ENCODE assay signal across 16 cellular contexts in the genomic region with DNA sequence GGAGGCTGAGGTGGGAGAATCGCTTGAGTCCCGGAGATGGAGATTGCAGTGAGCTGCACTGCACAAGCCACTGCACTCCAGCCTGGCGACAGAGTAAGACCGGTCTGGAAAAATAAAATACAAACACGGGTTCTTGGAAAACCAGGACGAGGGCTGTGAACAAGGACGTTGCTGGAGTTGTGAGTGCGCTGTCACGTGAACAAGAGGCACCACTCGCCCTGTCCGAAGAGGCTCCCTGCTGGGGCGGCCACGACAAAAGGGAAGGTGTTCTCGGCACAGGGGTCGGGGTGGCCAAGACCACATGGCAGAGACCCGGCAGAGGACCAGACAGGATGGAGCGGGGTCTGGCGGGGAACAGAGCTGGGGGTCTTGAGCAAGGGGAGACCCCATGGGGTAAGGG. TPM values are rescaled to one million over a fixed set of nuclear protein-coding genes. Genes with fewer than 3 reads are reported as not detected.
DNase-seq lines count a peak whose midpoint lies in the region; ATAC-seq and TF ChIP-seq lines count a peak whose summit lies in the region.
"Had no signal": no experiment of that assay in that cellular context is flagged by ENCODE, and none has a peak within 500 bp of the region (broad histone marks: within the 10 kb centered on the region; RNA-seq: fewer than 3 reads in every experiment).

No MANE protein-coding gene starts in this region.

- H3K9me3 ChIP-seq in PC-3 (ENCODE audit: low read length) (no peaks in the 10 kb centered on the region), lower lobe of right lung (no peaks in the 10 kb centered on the region), subcutaneous abdominal adipose tissue (ENCODE audit: control insufficient read depth in 5 of 5, low read length in 5 of 5) (no peaks in the 10 kb centered on the region), osteoblast (ENCODE audit: low read depth, low read length) (no peaks in the 10 kb centered on the region)
- H3K9me3 ChIP-seq: mucosa of descending colon, prostate gland had no signal

- TF ChIP-seq CTCF in PC-3 (conservative IDR thresholded peaks at IDR 0.05; ENCODE audit: low read depth, low read length) (no peak), lower lobe of right lung (IDR thresholded peaks at IDR 0.05) (no peak), osteoblast (IDR thresholded peaks at IDR 0.05; ENCODE audit: extremely low read depth, low read depth, low read length) (no peak)

- H3K4me1 ChIP-seq in PC-3 (ENCODE audit: insufficient read depth, low read length) (peaks cover 16% of the 10 kb centered on the region), lower lobe of right lung (peaks cover 55% of the 10 kb centered on the region), subcutaneous abdominal adipose tissue (ENCODE audit: control insufficient read depth in 5 of 5, insufficient read depth in 5 of 5, low read length in 5 of 5) (peaks cover 0 to 54% (median 50%) of the 10 kb centered on the region in 5 donors), osteoblast (ENCODE audit: insufficient read depth, low read length) (peaks cover 13% of the 10 kb centered on the region)

- no peaks in the 10 kb centered on the region for H3K9me3 Mint-ChIP-seq in activated CD4-positive, alpha-beta T cell treated with anti-CD3 and anti-CD28 coated beads, Interleukin-2, amount 10 ng/mL, durations not matched to agents 7 days and 5 days
- H3K9me3 Mint-ChIP-seq: activated naive CD8-positive, alpha-beta T cell treated with anti-CD3 and anti-CD28 coated beads for 36 hours; endodermal cell had no signal

- no TSS peak for BruUV-seq in PC-3 (replicated peaks; lab: Mats Ljungman, UMichigan)

- H3K4me1 Mint-ChIP-seq in activated CD4-positive, alpha-beta T cell treated with anti-CD3 and anti-CD28 coated beads, Interleukin-2, amount 10 ng/mL, durations not matched to agents 7 days and 5 days: peaks cover 22% of the 10 kb centered on the region

- H3K27ac Mint-ChIP-seq in activated CD4-positive, alpha-beta T cell treated with anti-CD3 and anti-CD28 coated beads, Interleukin-2, amount 10 ng/mL, durations not matched to agents 7 days and 5 days: peak overlapping the region; percentile 62
- H3K27ac Mint-ChIP-seq: activated naive CD8-positive, alpha-beta T cell treated with anti-CD3 and anti-CD28 coated beads for 36 hours; endodermal cell had no signal

- H3K27ac ChIP-seq in PC-3 (ENCODE audit: low read length): 0 out of 2 replicates have a peak overlapping the region, but pooled peaks have one; percentile 80
- H3K27ac ChIP-seq in lower lobe of right lung: peak overlapping the region; percentile 92
- peak overlapping the region; percentile 78 for H3K27ac ChIP-seq in subcutaneous abdominal adipose tissue (ENCODE audit: low read depth, low read length)
- no peak overlapping the region for H3K27ac ChIP-seq in osteoblast (ENCODE audit: low read depth, low read length)

- H3F3A ChIP-seq in PC-3 (ENCODE audit: low read length, unreplicated experiment): no peaks in the 10 kb centered on the region

- H3K27me3 Mint-ChIP-seq in activated CD4-positive, alpha-beta T cell treated with anti-CD3 and anti-CD28 coated beads, Interleukin-2, amount 10 ng/mL, durations not matched to agents 7 days and 5 days: no peaks in the 10 kb centered on the region
- H3K27me3 Mint-ChIP-seq: activated naive CD8-positive, alpha-beta T cell treated with anti-CD3 and anti-CD28 coated beads for 36 hours had no signal

- no peak overlapping the region for H3K4me3 ChIP-seq in PC-3 (ENCODE audit: low read length)
- peak overlapping the region; percentile 52 for H3K4me3 ChIP-seq in lower lobe of right lung
- H3K4me3 ChIP-seq in subcutaneous abdominal adipose tissue (ENCODE audit: low read depth in 1 of 5, low read length in 5 of 5): no peak overlapping the region
- no peak overlapping the region for H3K4me3 ChIP-seq in osteoblast (ENCODE audit: insufficient read depth, low read length)
- H3K4me3 ChIP-seq: cardiac muscle cell, mucosa of descending colon had no signal

- CTCF ChIA-PET in activated CD4-positive, alpha-beta T cell treated with anti-CD3 and anti-CD28 coated beads, Interleukin-2, amount 10 ng/mL, durations not matched to agents 7 days and 5 days (lab: Charles Lee): interaction anchor here (0.6 to 1.0 kb wide), 2 partner anchors 24 to 81 kb away, joined by 3 read pairs; no protein-coding TSS in a partner anchor
- CTCF ChIA-PET in PC-3 (lab: Charles Lee): no interaction called here

- no peaks in the 10 kb centered on the region for H3K36me3 Mint-ChIP-seq in activated CD4-positive, alpha-beta T cell treated with anti-CD3 and anti-CD28 coated beads, Interleukin-2, amount 10 ng/mL, durations not matched to agents 7 days and 5 days (ENCODE audit: low read depth)
- H3K36me3 Mint-ChIP-seq: activated naive CD8-positive, alpha-beta T cell treated with anti-CD3 and anti-CD28 coated beads for 36 hours had no signal

- no peaks in the 10 kb centered on the region for H3K79me2 ChIP-seq in PC-3 (ENCODE audit: low read length)
- H3K79me2 ChIP-seq in osteoblast (ENCODE audit: insufficient read depth, low read length): no peaks in the 10 kb centered on the region

- H3K9ac ChIP-seq in PC-3 (ENCODE audit: low read length) (no peak overlapping the region), subcutaneous abdominal adipose tissue (ENCODE audit: low read length in 5 of 5) (peak overlapping the region in 4 of 5 donors; percentile 77 to 80 (median 78))

- DNase-seq in activated CD4-positive, alpha-beta T cell treated with anti-CD3 and anti-CD28 coated beads, Interleukin-2, amount 10 ng/mL, durations not matched to agents 7 days and 5 days: no peak
- DNase-seq in activated CD4-positive, alpha-beta T cell treated with anti-CD3 and anti-CD28 coated beads for 1 hour: no peak
- DNase-seq in PC-3: no peak
- DNase-seq in lower lobe of right lung: no peak
- DNase-seq in HUDEP-2 (lab: John Stamatoyannopoulos, UW; ENCODE audit: unreplicated experiment in 76 of 76): no peak
- no peak for DNase-seq in osteoblast (ENCODE audit: insufficient read length, low spot score, missing footprints)
- DNase-seq: activated naive CD8-positive, alpha-beta T cell treated with anti-CD3 and anti-CD28 coated beads for 36 hours; endodermal cell; GDM1; mucosa of descending colon; NCI-H2227 treated with DMSO at 0.1 percent for 48 hours; stimulated activated CD4-positive, alpha-beta T cell treated with anti-CD3 and anti-CD28 coated beads, Interleukin-1b, Interleukin-23, amount 100 ng/mL, for 48 hours had no signal

- H3K4me2 ChIP-seq in PC-3 (ENCODE audit: low read length) (no peak overlapping the region), osteoblast (ENCODE audit: insufficient read depth, low read length) (no peak overlapping the region)

- intact Hi-C loops in PC-3 (cut with micrococcal nuclease): loop anchor here (2.0 kb wide), 1 partner anchor 61 kb away; no protein-coding TSS in a partner anchor
- intact Hi-C loops in lower lobe of right lung (cut with DNase I): no loop called here

- no peak overlapping the region for H3K4me3 Mint-ChIP-seq in activated CD4-positive, alpha-beta T cell treated with anti-CD3 and anti-CD28 coated beads, Interleukin-2, amount 10 ng/mL, durations not matched to agents 7 days and 5 days
- H3K4me3 Mint-ChIP-seq: activated naive CD8-positive, alpha-beta T cell treated with anti-CD3 and anti-CD28 coated beads for 36 hours had no signal

- no peak for ATAC-seq in PC-3
- no peak for ATAC-seq in lower lobe of right lung
- no peak for ATAC-seq in HG02981 (IDR thresholded peaks at IDR 0.05; ENCODE audit: unreplicated experiment)

- POLR2A ChIA-PET in activated CD4-positive, alpha-beta T cell treated with anti-CD3 and anti-CD28 coated beads, Interleukin-2, amount 10 ng/mL, durations not matched to agents 7 days and 5 days (lab: Charles Lee): interaction anchor here (0.6 kb wide), 1 partner anchor 77 kb away, joined by 3 read pairs; no protein-coding TSS in a partner anchor
- POLR2A ChIA-PET in PC-3 (lab: Charles Lee; ENCODE audit: unreplicated experiment): no interaction called here

- H4K20me1 ChIP-seq in PC-3 (ENCODE audit: low read length) (no peaks in the 10 kb centered on the region), osteoblast (ENCODE audit: insufficient read depth, low read length) (no peaks in the 10 kb centered on the region)

- H2AFZ ChIP-seq in PC-3 (ENCODE audit: low read length) (no peak overlapping the region), osteoblast (ENCODE audit: low read length) (no peak overlapping the region)

- H3K9me2 ChIP-seq in PC-3 (replicated peaks; ENCODE audit: low read length): no peaks in the 10 kb centered on the region

- H3K36me3 ChIP-seq in PC-3 (ENCODE audit: low read depth, low read length): no peaks in the 10 kb centered on the region
- no peaks in the 10 kb centered on the region for H3K36me3 ChIP-seq in lower lobe of right lung
- no peaks in the 10 kb centered on the region for H3K36me3 ChIP-seq in subcutaneous abdominal adipose tissue (ENCODE audit: control insufficient read depth in 5 of 5, insufficient read depth in 5 of 5, low read length in 5 of 5)
- no peaks in the 10 kb centered on the region for H3K36me3 ChIP-seq in osteoblast (ENCODE audit: insufficient read depth, low read length)
- H3K36me3 ChIP-seq: cardiac muscle cell, prostate gland had no signal

- H3K27me3 ChIP-seq in PC-3 (ENCODE audit: low read length) (no peaks in the 10 kb centered on the region), lower lobe of right lung (ENCODE audit: low read depth) (no peaks in the 10 kb centered on the region), subcutaneous abdominal adipose tissue (ENCODE audit: control insufficient read depth in 5 of 5, insufficient read depth in 4 of 5, low read length in 5 of 5) (peaks cover 5 to 16% (median 7%) of the 10 kb centered on the region in 5 donors), osteoblast (ENCODE audit: insufficient read depth, low read length) (peaks cover 5% of the 10 kb centered on the region)
- H3K27me3 ChIP-seq: cardiac muscle cell had no signal

RNA-seq across cellular contexts. Expression of a gene that starts 30.6 kb away (rescaled TPM):
- total RNA-seq in activated CD4-positive, alpha-beta T cell treated with anti-CD3 and anti-CD28 coated beads, Interleukin-2, amount 10 ng/mL, durations not matched to agents 7 days and 5 days: 10 to 100 TPM; 29.7 to 32.6 TPM
- total RNA-seq in PC-3 (2014; rRNA removed) (65.9 and 77.3 TPM in 2 replicates), lower lobe of right lung (40.3 TPM), osteoblast (29.0 and 32.1 TPM in 2 replicates)
